Comparison of ENCODE assay signal across 20 cellular contexts in the genomic region with DNA sequence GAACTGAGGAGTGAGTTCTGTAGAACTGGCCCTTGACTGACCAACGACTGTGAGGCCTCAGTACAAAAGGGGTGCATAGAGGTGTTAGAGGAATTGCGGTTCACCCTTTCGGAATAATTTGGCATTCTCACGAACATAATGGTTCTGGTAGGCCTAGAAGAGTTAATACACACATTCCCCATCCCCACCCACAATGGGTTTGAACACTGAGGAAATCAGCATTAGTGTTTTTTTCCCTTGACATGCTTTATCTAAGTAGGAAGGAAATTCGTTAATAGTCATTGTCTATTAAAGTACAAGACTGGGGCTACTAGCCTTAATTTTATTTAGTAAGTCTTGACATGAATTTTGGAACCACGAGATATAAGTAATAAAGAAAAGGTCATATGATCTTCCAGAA.
A peak's percentile ranks its signal among the peaks of the same experiment; 100 is the strongest.
DNase-seq lines count a peak whose midpoint lies in the region; ATAC-seq and TF ChIP-seq lines count a peak whose summit lies in the region.
"Had no signal": no experiment of that assay in that cellular context is flagged by ENCODE, and none has a peak within 500 bp of the region (broad histone marks: within the 10 kb centered on the region; RNA-seq: fewer than 3 reads in every experiment).

No MANE protein-coding gene starts in this region.

- no peak for ATAC-seq in left cardiac atrium
- ATAC-seq: A549, HCT116 had no signal

- no peak overlapping the region for H3K9ac ChIP-seq in neural progenitor cell
- H3K9ac ChIP-seq: BLaER1 treated with 17β-estradiol and CSF1 and Interleukin-3, amounts not matched to agents 10 nM and 100 nM; GM23248 had no signal

- peak overlapping the region; percentile 26 for H2AFZ ChIP-seq in neural progenitor cell (replicated peaks)
- H2AFZ ChIP-seq: GM23248 had no signal

- H3K27ac Mint-ChIP-seq in neural progenitor cell: no peak overlapping the region
- H3K27ac Mint-ChIP-seq: CD14-positive monocyte; CD4-positive, alpha-beta T cell had no signal

- DNase-seq in left ventricle myocardium inferior: no peak
- DNase-seq in left cardiac atrium: no peak
- peak; percentile 3 for DNase-seq in neural progenitor cell (ENCODE audit: low spot score)
- DNase-seq in retina: peak; percentile 25
- DNase-seq in DMS153 (lab: John Stamatoyannopoulos, UW): no peak
- DNase-seq in HPDE6-E6E7 (ENCODE audit: extremely low spot score): no peak
- DNase-seq: 8988T; ACHN; AML-193; BE2C; Calu3; CD4-positive, alpha-beta T cell; COR-L47; DND-41; GM23248; H7 had no signal

- no peaks in the 10 kb centered on the region for H4K20me1 ChIP-seq in neural progenitor cell (ENCODE audit: low read depth)
- H4K20me1 ChIP-seq: BLaER1 treated with 17β-estradiol and CSF1 and Interleukin-3, amounts not matched to agents 10 nM and 100 nM had no signal

- H3K4me1 Mint-ChIP-seq in neural progenitor cell: no peaks in the 10 kb centered on the region
- H3K4me1 Mint-ChIP-seq: CD14-positive monocyte had no signal

- intact Hi-C loops in left ventricle myocardium inferior (cut with micrococcal nuclease) (no loop called here), left cardiac atrium (cut with DNase I) (no loop called here)

- H3K27me3 ChIP-seq in left ventricle myocardium inferior (ENCODE audit: low read depth) (no peaks in the 10 kb centered on the region), neural progenitor cell (no peaks in the 10 kb centered on the region)
- H3K27me3 ChIP-seq: BE2C; BLaER1 treated with 17β-estradiol and CSF1 and Interleukin-3, amounts not matched to agents 10 nM and 100 nM had no signal

- H3F3A ChIP-seq in neural progenitor cell (ENCODE audit: low read depth): no peaks in the 10 kb centered on the region

- H3K9me3 ChIP-seq in left ventricle myocardium inferior (replicated peaks) (peaks cover 5% of the 10 kb centered on the region), neural progenitor cell (ENCODE audit: low read depth) (no peaks in the 10 kb centered on the region)
- H3K9me3 ChIP-seq: A549; BE2C; BLaER1 treated with 17β-estradiol and CSF1 and Interleukin-3, amounts not matched to agents 10 nM and 100 nM had no signal

- no peaks in the 10 kb centered on the region for H3K36me3 ChIP-seq in left ventricle myocardium inferior
- no peaks in the 10 kb centered on the region for H3K36me3 ChIP-seq in neural progenitor cell
- H3K36me3 ChIP-seq: BE2C; BLaER1 treated with 17β-estradiol and CSF1 and Interleukin-3, amounts not matched to agents 10 nM and 100 nM had no signal

- no peaks in the 10 kb centered on the region for H3K36me3 Mint-ChIP-seq in neural progenitor cell
- H3K36me3 Mint-ChIP-seq: CD14-positive monocyte had no signal

- H3K79me2 ChIP-seq in neural progenitor cell (ENCODE audit: low read depth): no peaks in the 10 kb centered on the region

- no peak for TF ChIP-seq CTCF in left ventricle myocardium inferior (IDR thresholded peaks at IDR 0.05; ENCODE audit: borderline replicate concordance)
- no peak for TF ChIP-seq CTCF in neural progenitor cell (IDR thresholded peaks at IDR 0.05)

- no peaks in the 10 kb centered on the region for H3K27me3 Mint-ChIP-seq in neural progenitor cell (ENCODE audit: insufficient read depth, low read depth)
- H3K27me3 Mint-ChIP-seq: CD4-positive, alpha-beta T cell had no signal

- no peak overlapping the region for H3K4me3 ChIP-seq in left ventricle myocardium inferior
- no peak overlapping the region for H3K4me3 ChIP-seq in neural progenitor cell
- H3K4me3 ChIP-seq: A549; BLaER1 treated with 17β-estradiol and CSF1 and Interleukin-3, amounts not matched to agents 10 nM and 100 nM; GM23248 had no signal

- H3K27ac ChIP-seq in left ventricle myocardium inferior (replicated peaks): peak overlapping the region; percentile 16
- H3K27ac ChIP-seq in neural progenitor cell: no peak overlapping the region
- H3K27ac ChIP-seq: A549; BLaER1 treated with 17β-estradiol and CSF1 and Interleukin-3, amounts not matched to agents 10 nM and 100 nM; GM23248 had no signal

- no peak overlapping the region for H3K4me2 ChIP-seq in neural progenitor cell
- H3K4me2 ChIP-seq: A549; BLaER1 treated with 17β-estradiol and CSF1 and Interleukin-3, amounts not matched to agents 10 nM and 100 nM had no signal

- H3K9me3 Mint-ChIP-seq in neural progenitor cell: no peaks in the 10 kb centered on the region
- H3K9me3 Mint-ChIP-seq: CD4-positive, alpha-beta T cell had no signal

- peaks cover 8% of the 10 kb centered on the region for H3K4me1 ChIP-seq in left ventricle myocardium inferior
- no peaks in the 10 kb centered on the region for H3K4me1 ChIP-seq in neural progenitor cell
- H3K4me1 ChIP-seq: A549; BE2C; BLaER1 treated with 17β-estradiol and CSF1 and Interleukin-3, amounts not matched to agents 10 nM and 100 nM had no signal

- H3K4me3 Mint-ChIP-seq in neural progenitor cell: no peak overlapping the region
- H3K4me3 Mint-ChIP-seq: CD14-positive monocyte; CD4-positive, alpha-beta T cell had no signal

Comparison
In these comparisons a context has a peak if more than half of its experiments do, and no peak if none do; other contexts are left out.
1. DNase-seq: peak in neural progenitor cell (single experiment) and retina (single experiment); none in left ventricle myocardium inferior (single experiment), left cardiac atrium (single experiment), DMS153 (single experiment) and HPDE6-E6E7 (single experiment).